Comparison of ENCODE assay signal across 8 cellular contexts in genomic region chrX:153885968-153886903, GRCh38. TPM values are rescaled to one million over a fixed set of nuclear protein-coding genes. Genes with fewer than 3 reads are reported as not detected.
DNase-seq lines count a peak whose midpoint lies in the region; ATAC-seq, FAIRE-seq and TF ChIP-seq lines count a peak whose summit lies in the region.

A gene with protein sequence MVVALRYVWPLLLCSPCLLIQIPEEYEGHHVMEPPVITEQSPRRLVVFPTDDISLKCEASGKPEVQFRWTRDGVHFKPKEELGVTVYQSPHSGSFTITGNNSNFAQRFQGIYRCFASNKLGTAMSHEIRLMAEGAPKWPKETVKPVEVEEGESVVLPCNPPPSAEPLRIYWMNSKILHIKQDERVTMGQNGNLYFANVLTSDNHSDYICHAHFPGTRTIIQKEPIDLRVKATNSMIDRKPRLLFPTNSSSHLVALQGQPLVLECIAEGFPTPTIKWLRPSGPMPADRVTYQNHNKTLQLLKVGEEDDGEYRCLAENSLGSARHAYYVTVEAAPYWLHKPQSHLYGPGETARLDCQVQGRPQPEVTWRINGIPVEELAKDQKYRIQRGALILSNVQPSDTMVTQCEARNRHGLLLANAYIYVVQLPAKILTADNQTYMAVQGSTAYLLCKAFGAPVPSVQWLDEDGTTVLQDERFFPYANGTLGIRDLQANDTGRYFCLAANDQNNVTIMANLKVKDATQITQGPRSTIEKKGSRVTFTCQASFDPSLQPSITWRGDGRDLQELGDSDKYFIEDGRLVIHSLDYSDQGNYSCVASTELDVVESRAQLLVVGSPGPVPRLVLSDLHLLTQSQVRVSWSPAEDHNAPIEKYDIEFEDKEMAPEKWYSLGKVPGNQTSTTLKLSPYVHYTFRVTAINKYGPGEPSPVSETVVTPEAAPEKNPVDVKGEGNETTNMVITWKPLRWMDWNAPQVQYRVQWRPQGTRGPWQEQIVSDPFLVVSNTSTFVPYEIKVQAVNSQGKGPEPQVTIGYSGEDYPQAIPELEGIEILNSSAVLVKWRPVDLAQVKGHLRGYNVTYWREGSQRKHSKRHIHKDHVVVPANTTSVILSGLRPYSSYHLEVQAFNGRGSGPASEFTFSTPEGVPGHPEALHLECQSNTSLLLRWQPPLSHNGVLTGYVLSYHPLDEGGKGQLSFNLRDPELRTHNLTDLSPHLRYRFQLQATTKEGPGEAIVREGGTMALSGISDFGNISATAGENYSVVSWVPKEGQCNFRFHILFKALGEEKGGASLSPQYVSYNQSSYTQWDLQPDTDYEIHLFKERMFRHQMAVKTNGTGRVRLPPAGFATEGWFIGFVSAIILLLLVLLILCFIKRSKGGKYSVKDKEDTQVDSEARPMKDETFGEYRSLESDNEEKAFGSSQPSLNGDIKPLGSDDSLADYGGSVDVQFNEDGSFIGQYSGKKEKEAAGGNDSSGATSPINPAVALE (minus strand): TSS chrX:153886173. CDS start chrX:153875836, 10,337 bp downstream.

- H3K27ac Mint-ChIP-seq in T-helper 2 cell treated with Interferon-gamma antibody and Interleukin-4, amounts not matched to agents 5 μg/mL and 100 μg/mL, for 36 hours, result no peak within 1 kb of the TSS

- no peaks in the 10 kb centered on the region for H3K36me3 Mint-ChIP-seq in T-helper 2 cell treated with Interferon-gamma antibody and Interleukin-4, amounts not matched to agents 5 μg/mL and 100 μg/mL, for 36 hours (ENCODE audit: low read depth)

- no peaks in the 10 kb centered on the region for H3K9me3 Mint-ChIP-seq in T-helper 2 cell treated with Interferon-gamma antibody and Interleukin-4, amounts not matched to agents 5 μg/mL and 100 μg/mL, for 36 hours

- DNase-seq in NCI-H82 (lab: John Stamatoyannopoulos, UW) (peak; percentile 58), NCI-H82 treated with DMSO at 0.1 percent for 48 hours (lab: John Stamatoyannopoulos, UW; ENCODE audit: unreplicated experiment) (no peak), foreskin fibroblast (peak in 1 of 2 donors; percentile 23), GM12891 (ENCODE audit: insufficient read length, low spot score) (no peak), NCI-H526 treated with DMSO at 0.1 percent for 48 hours (lab: John Stamatoyannopoulos, UW) (no peak)
- no peak for DNase-seq in T-helper 2 cell treated with Interferon-gamma antibody and Interleukin-4, amounts not matched to agents 5 μg/mL and 100 μg/mL, for 36 hours (ENCODE audit: low spot score)
- peak; percentile 22 to 42 for DNase-seq in stimulated activated CD4-positive, alpha-beta T cell treated with anti-CD3 and anti-CD28 coated beads, Interleukin-4, amount 100 ng/mL, for 4 hours

- peaks cover 35% of the 10 kb centered on the region for H3K27me3 Mint-ChIP-seq in T-helper 2 cell treated with Interferon-gamma antibody and Interleukin-4, amounts not matched to agents 5 μg/mL and 100 μg/mL, for 36 hours (ENCODE audit: low read depth)

- TF ChIP-seq POLR2A in GM12891 (IDR thresholded peaks at IDR 0.05; ENCODE audit: low read depth, low read length), result no peak

- peak within 1 kb of the TSS; percentile 42 to 50 for H3K4me3 ChIP-seq in foreskin fibroblast (ENCODE audit: low read depth in 1 of 2, low read length in 2 of 2)

- ATAC-seq in HG03520 (IDR thresholded peaks at IDR 0.05; ENCODE audit: unreplicated experiment), result no peak

- TF ChIP-seq CTCF in foreskin fibroblast (IDR thresholded peaks at IDR 0.05; ENCODE audit: low read depth, low read length), result no peak

- H3K4me3 Mint-ChIP-seq in T-helper 2 cell treated with Interferon-gamma antibody and Interleukin-4, amounts not matched to agents 5 μg/mL and 100 μg/mL, for 36 hours, result peak within 1 kb of the TSS; percentile 61

- no peak for FAIRE-seq in GM12891 (lab: Jason Lieb, UNC)

- peaks cover 1% of the 10 kb centered on the region for H3K4me1 Mint-ChIP-seq in T-helper 2 cell treated with Interferon-gamma antibody and Interleukin-4, amounts not matched to agents 5 μg/mL and 100 μg/mL, for 36 hours (ENCODE audit: low read depth)

TF ChIP-seq in GM12891, 5 proteins besides CTCF, POLR2A, EP300 and RAD21:
- TF ChIP-seq TAF1 (IDR thresholded peaks at IDR 0.05; ENCODE audit: low read depth, low read length) (no peak), POLR2AphosphoS5 (IDR thresholded peaks at IDR 0.05; ENCODE audit: low read depth, low read length) (no peak), SPI1 (IDR thresholded peaks at IDR 0.05; ENCODE audit: low read depth, low read length) (no peak)

RNA-seq across cellular contexts. Expression of the gene that starts here (rescaled TPM):
- polyA plus RNA-seq in GM12891 (2012; ENCODE audit: low read depth, missing spikeins), result 0.36 TPM

Comparison
In these comparisons a context has a peak if more than half of its experiments do, and no peak if none do; other contexts are left out.
1. DNase-seq: peak in NCI-H82 (single experiment) and stimulated activated CD4-positive, alpha-beta T cell treated with anti-CD3 and anti-CD28 coated beads, Interleukin-4, amount 100 ng/mL, for 4 hours (2 of 2); none in NCI-H82 treated with DMSO at 0.1 percent for 48 hours (single experiment), T-helper 2 cell treated with Interferon-gamma antibody and Interleukin-4, amounts not matched to agents 5 μg/mL and 100 μg/mL, for 36 hours (single experiment), GM12891 (single experiment) and NCI-H526 treated with DMSO at 0.1 percent for 48 hours (single experiment).